Comparison of ENCODE assay signal across 8 cellular contexts in genomic region chr6:10556496-10557391, GRCh38. TPM values are rescaled to one million over a fixed set of nuclear protein-coding genes. Genes with fewer than 3 reads are reported as not detected.
DNase-seq lines count a peak whose midpoint lies in the region; ATAC-seq and TF ChIP-seq lines count a peak whose summit lies in the region.

No MANE protein-coding gene starts in this region.

- POLR2A ChIA-PET in naive thymus-derived CD4-positive, alpha-beta T cell (lab: Charles Lee), result no interaction called here

- no peak for ATAC-seq in naive thymus-derived CD4-positive, alpha-beta T cell
- no peak for ATAC-seq in natural killer cell

- CTCF ChIA-PET in naive thymus-derived CD4-positive, alpha-beta T cell (lab: Charles Lee), result no interaction called here

- no peak for TF ChIP-seq EP300 in esophagus muscularis mucosa (IDR thresholded peaks at IDR 0.05)

- H3K27me3 ChIP-seq in esophagus muscularis mucosa, result no peaks in the 10 kb centered on the region
- no peaks in the 10 kb centered on the region for H3K27me3 ChIP-seq in naive thymus-derived CD4-positive, alpha-beta T cell (ENCODE audit: control insufficient read depth in 2 of 2, insufficient read depth in 2 of 2, low read length in 2 of 2)

- intact Hi-C loops in esophagus muscularis mucosa (cut with DNase I) (loop anchor here (5.0 kb wide), 1 partner anchor 51 kb away; no protein-coding TSS in a partner anchor), natural killer cell (cut with micrococcal nuclease) (no loop called here)
- intact Hi-C loops in naive thymus-derived CD4-positive, alpha-beta T cell (cut with micrococcal nuclease), result no loop called here

- peak overlapping the region; percentile 50 to 59 (median 56) for H3K4me3 ChIP-seq in esophagus muscularis mucosa
- no peak overlapping the region for H3K4me3 ChIP-seq in naive thymus-derived CD4-positive, alpha-beta T cell (ENCODE audit: low read length)

- H3K4me1 Mint-ChIP-seq in neural crest cell (peaks cover 61% of the 10 kb centered on the region), natural killer cell (no peaks in the 10 kb centered on the region)
- peaks cover 0 to 15% (median 0%) of the 10 kb centered on the region in 7 donors for H3K4me1 Mint-ChIP-seq in naive thymus-derived CD4-positive, alpha-beta T cell

- no peaks in the 10 kb centered on the region for H3K36me3 ChIP-seq in esophagus muscularis mucosa
- H3K36me3 ChIP-seq in naive thymus-derived CD4-positive, alpha-beta T cell (ENCODE audit: control insufficient read depth in 2 of 3, insufficient read depth in 3 of 3, low read length in 3 of 3), result peaks cover 0 to 9% (median 0%) of the 10 kb centered on the region in 3 experiments

- TF ChIP-seq POLR2A in esophagus muscularis mucosa (IDR thresholded peaks at IDR 0.05; ENCODE audit: low read depth), result no peak

- no peaks in the 10 kb centered on the region for H3K9me3 ChIP-seq in esophagus muscularis mucosa
- no peaks in the 10 kb centered on the region for H3K9me3 ChIP-seq in naive thymus-derived CD4-positive, alpha-beta T cell (ENCODE audit: control insufficient read depth in 2 of 3, low read length in 3 of 3)

- H3K27ac Mint-ChIP-seq in neural crest cell (ENCODE audit: unreplicated experiment) (peak overlapping the region; percentile 94), natural killer cell (no peak overlapping the region)
- no peak overlapping the region for H3K27ac Mint-ChIP-seq in naive thymus-derived CD4-positive, alpha-beta T cell

- peak overlapping the region; percentile 80 to 85 (median 82) for H3K27ac ChIP-seq in esophagus muscularis mucosa (replicated peaks in 1 of 4)
- no peak overlapping the region for H3K27ac ChIP-seq in naive thymus-derived CD4-positive, alpha-beta T cell (ENCODE audit: low read depth, low read length)

- 37% methylated on average over 12 of the region's 12 CpGs for WGBS in esophagus muscularis mucosa

- H3K9me3 Mint-ChIP-seq in neural crest cell (no peaks in the 10 kb centered on the region), natural killer cell (no peaks in the 10 kb centered on the region)
- H3K9me3 Mint-ChIP-seq in naive thymus-derived CD4-positive, alpha-beta T cell, result no peaks in the 10 kb centered on the region

- H3K36me3 Mint-ChIP-seq in neural crest cell (ENCODE audit: low read depth) (no peaks in the 10 kb centered on the region), natural killer cell (no peaks in the 10 kb centered on the region)
- H3K36me3 Mint-ChIP-seq in naive thymus-derived CD4-positive, alpha-beta T cell, result peaks cover 2 to 68% (median 40%) of the 10 kb centered on the region in 5 donors

- DNase-seq in GM20000 (ENCODE audit: low spot score) (no peak), NCI-H748 (lab: John Stamatoyannopoulos, UW; ENCODE audit: unreplicated experiment) (peak; percentile 60), esophagus muscularis mucosa (ENCODE audit: extremely low spot score) (no peak), neural crest cell (ENCODE audit: low read depth, low spot score) (no peak), superior temporal gyrus (ENCODE audit: extremely low spot score) (no peak), natural killer cell (no peak)
- no peak for DNase-seq in naive thymus-derived CD4-positive, alpha-beta T cell
- DNase-seq in activated CD4-positive, alpha-beta T cell treated with anti-CD3 and anti-CD28 coated beads, Interleukin-2, amount 50 U/mL, for 4 hours, result no peak

- peak overlapping the region; percentile 91 for H3K4me3 Mint-ChIP-seq in neural crest cell
- H3K4me3 Mint-ChIP-seq in naive thymus-derived CD4-positive, alpha-beta T cell, result no peak overlapping the region
- H3K4me3 Mint-ChIP-seq in natural killer cell, result no peak overlapping the region

- H3K27me3 Mint-ChIP-seq in neural crest cell (ENCODE audit: low read depth) (peaks cover 13% of the 10 kb centered on the region), natural killer cell (ENCODE audit: low read depth in 2 of 2) (peaks cover 6 to 14% of the 10 kb centered on the region in 2 donors)
- H3K27me3 Mint-ChIP-seq in naive thymus-derived CD4-positive, alpha-beta T cell, result no peaks in the 10 kb centered on the region

- TF ChIP-seq CTCF in GM20000 (IDR thresholded peaks at IDR 0.05; ENCODE audit: extremely low read depth, missing control alignments) (peak; percentile 14), esophagus muscularis mucosa (IDR thresholded peaks at IDR 0.05) (no peak), neural crest cell (conservative IDR thresholded peaks at IDR 0.05) (no peak), natural killer cell (IDR thresholded peaks at IDR 0.05) (no peak)

- H3K4me1 ChIP-seq in esophagus muscularis mucosa, result peaks cover 29 to 71% (median 68%) of the 10 kb centered on the region in 4 donors
- H3K4me1 ChIP-seq in naive thymus-derived CD4-positive, alpha-beta T cell (ENCODE audit: control insufficient read depth in 2 of 2, insufficient read depth in 2 of 2, low read length in 2 of 2), result no peaks in the 10 kb centered on the region

RNA-seq across cellular contexts. Expression of gene GCNT2, which starts 35.6 kb away (rescaled TPM):
- total RNA-seq in esophagus muscularis mucosa (10 to 100 TPM; 15.8 to 23.2 (median 19.4) TPM), neural crest cell (5.3 and 6.4 TPM in 2 replicates), natural killer cell (1 to 10 TPM in 1 of 3 donors, under 1 TPM in 2; 0.79 to 4.7 (median 0.80) TPM)
- total RNA-seq in naive thymus-derived CD4-positive, alpha-beta T cell, result 1 to 10 TPM; 3.2 to 8.5 (median 3.8) TPM
- polyA plus RNA-seq in naive thymus-derived CD4-positive, alpha-beta T cell, result under 1 TPM; 0.45 to 0.91 TPM
